ENCODE assay signal across 8 cellular contexts in the genomic region with DNA sequence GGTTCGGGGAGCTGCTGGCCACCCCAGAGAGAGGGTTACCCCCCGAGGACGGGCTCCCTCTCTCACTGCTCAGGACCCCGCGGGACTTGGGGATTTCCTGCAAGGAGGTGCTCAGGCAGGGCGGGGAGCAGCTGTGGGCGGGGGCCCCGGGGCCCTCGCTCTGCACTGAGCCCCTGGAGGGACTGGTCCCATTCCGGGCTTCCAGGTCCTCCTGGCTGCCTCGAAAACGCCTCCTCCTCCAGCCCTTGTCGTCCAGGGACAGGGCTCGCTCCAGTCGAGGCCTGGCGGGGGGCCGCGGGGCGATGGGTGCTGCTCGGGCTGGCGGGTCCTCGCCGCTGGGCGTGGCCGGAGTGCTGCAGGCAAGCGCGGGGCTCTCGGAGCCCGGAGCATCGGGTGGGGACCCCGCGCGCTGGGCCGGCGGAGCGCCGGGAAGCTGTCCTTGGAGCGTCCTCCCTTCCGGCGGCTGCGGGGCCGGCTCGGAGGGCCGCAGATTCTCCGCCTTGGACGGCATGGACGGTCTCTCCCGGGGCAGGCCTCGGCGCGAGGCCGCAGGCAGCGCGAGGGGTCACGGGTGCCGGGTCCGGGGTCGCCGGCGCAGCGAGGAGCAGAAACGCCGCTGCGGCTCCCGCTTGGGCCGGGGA. TPM values are rescaled to one million over a fixed set of nuclear protein-coding genes. Genes with fewer than 3 reads are reported as not detected.
A peak's percentile ranks its signal among the peaks of the same experiment; 100 is the strongest.
DNase-seq lines count a peak whose midpoint lies in the region; ATAC-seq and TF ChIP-seq lines count a peak whose summit lies in the region.

No MANE protein-coding gene starts in this region.

- H3K9me3 Mint-ChIP-seq in CD4-positive, alpha-beta T cell, result no peaks in the 10 kb centered on the region

- CTCF ChIA-PET in CD4-positive, alpha-beta T cell (lab: Charles Lee), result no interaction called here

- H3K9ac ChIP-seq in colonic mucosa (ENCODE audit: low read depth in 2 of 2, low read length in 2 of 2), result peak overlapping the region; percentile 73 to 90

- POLR2A ChIA-PET in CD4-positive, alpha-beta T cell (lab: Charles Lee), result interaction anchor here (0.9 to 1.8 kb wide), 3 partner anchors 29 to 45 kb away, joined by 3 to 6 read pairs (median 4); no protein-coding TSS in a partner anchor

- H3K36me3 Mint-ChIP-seq in CD4-positive, alpha-beta T cell (ENCODE audit: low read depth), result peaks cover 45% of the 10 kb centered on the region

- no peaks in the 10 kb centered on the region for H3K27me3 Mint-ChIP-seq in CD4-positive, alpha-beta T cell

- WGBS in lung, 2 donors, result 0% methylated on average over 37 to 66 of the region's 66 CpGs

- H3K27me3 ChIP-seq in CD4-positive, alpha-beta T cell (ENCODE audit: control insufficient read depth, insufficient read depth, low read length), result no peaks in the 10 kb centered on the region
- no peaks in the 10 kb centered on the region for H3K27me3 ChIP-seq in colonic mucosa
- no peaks in the 10 kb centered on the region for H3K27me3 ChIP-seq in lung (ENCODE audit: control insufficient read depth, insufficient read depth)

- H3K36me3 ChIP-seq in colonic mucosa, result peaks cover 15% of the 10 kb centered on the region
- H3K36me3 ChIP-seq in lung (ENCODE audit: control insufficient read depth in 2 of 2, insufficient read depth in 2 of 2, low read length in 2 of 2), result peaks cover 5 to 34% of the 10 kb centered on the region in 2 donors

- H3K4me1 ChIP-seq in colonic mucosa (peaks cover 11% of the 10 kb centered on the region), lung (ENCODE audit: control insufficient read depth in 2 of 2, insufficient read depth in 2 of 2, low read length in 2 of 2) (peaks cover 4 to 11% of the 10 kb centered on the region in 2 donors)

- H3K4me1 Mint-ChIP-seq in CD4-positive, alpha-beta T cell (ENCODE audit: low read depth), result peaks cover 21% of the 10 kb centered on the region

- peak overlapping the region; percentile 97 for H3K4me3 Mint-ChIP-seq in CD4-positive, alpha-beta T cell

- no peaks in the 10 kb centered on the region for H3K9me3 ChIP-seq in CD4-positive, alpha-beta T cell (ENCODE audit: control insufficient read depth, low read length)
- H3K9me3 ChIP-seq in colonic mucosa, result no peaks in the 10 kb centered on the region
- H3K9me3 ChIP-seq in lung (ENCODE audit: control insufficient read depth in 2 of 2, insufficient read depth in 1 of 2, low read length in 1 of 2), result no peaks in the 10 kb centered on the region

- peak in 9 of 10 experiments; percentile 20 to 55 (median 35) for DNase-seq in CD4-positive, alpha-beta T cell
- DNase-seq in HK-2 (ENCODE audit: unreplicated experiment), result peak; percentile 64
- peak; percentile 62 for DNase-seq in activated CD4-positive, CD25-positive, alpha-beta regulatory T cell treated with anti-CD3 and anti-CD28 coated beads, Interleukin-2, amount 50 U/mL, for 72 hours
- peak; percentile 37 for DNase-seq in colonic mucosa
- DNase-seq in lung (ENCODE audit: low spot score), result no peak
- DNase-seq in stimulated activated CD8-positive, alpha-beta memory T cell treated with anti-CD3 and anti-CD28 coated beads, Interleukin-15, amount 100 ng/mL, for 4 hours (ENCODE audit: low read depth in 2 of 2), result peak; percentile 27 to 33
- no peak for DNase-seq in NCI-H1694 treated with DMSO at 0.1 percent for 48 hours (lab: John Stamatoyannopoulos, UW)

- H3K4me3 ChIP-seq in colonic mucosa (peak overlapping the region; percentile 97), lung (peak overlapping the region; percentile 78)

- H3K27ac ChIP-seq in CD4-positive, alpha-beta T cell (ENCODE audit: low read depth, low read length), result peak overlapping the region; percentile 29
- H3K27ac ChIP-seq in colonic mucosa, result peak overlapping the region; percentile 47
- H3K27ac ChIP-seq in lung (ENCODE audit: low read depth in 1 of 2, low read length in 1 of 2), result peak overlapping the region; percentile 55 to 78

- TF ChIP-seq CTCF in CD4-positive, alpha-beta T cell (IDR thresholded peaks at IDR 0.05), result no peak
- no peak for TF ChIP-seq CTCF in colonic mucosa (IDR thresholded peaks at IDR 0.05)
- TF ChIP-seq CTCF in lung (IDR thresholded peaks at IDR 0.05; ENCODE audit: control extremely low read depth, extremely low read depth), result no peak

- peak; percentile 73 for ATAC-seq in CD4-positive, alpha-beta T cell (ENCODE audit: poor library complexity)
- peak; percentile 37 for ATAC-seq in GM19452 (IDR thresholded peaks at IDR 0.05; ENCODE audit: unreplicated experiment)
- ATAC-seq in lung (ENCODE audit: insufficient read depth, low FRiP score), result peak; percentile 9

- no peak overlapping the region for H3K27ac Mint-ChIP-seq in CD4-positive, alpha-beta T cell

- intact Hi-C loops in CD4-positive, alpha-beta T cell (cut with DNase I, micrococcal nuclease), result loop anchor here in 1 of 2 experiments (2.0 kb wide), 3 partner anchors 28 to 76 kb away; partner anchors contain the start of genes DNLZ, ENTR1, PMPCA and SNAPC4
- intact Hi-C loops in colonic mucosa (cut with DNase I), result no loop called here

RNA-seq across cellular contexts. Expression of gene INPP5E, which starts 0.6 kb away (rescaled TPM):
- 10 to 100 TPM; 17.2 to 19.4 TPM for total RNA-seq in CD4-positive, alpha-beta T cell
- total RNA-seq in colonic mucosa (10 to 100 TPM in 1 of 2 donors, 1 to 10 TPM in 1; 8.3 to 12.1 TPM), lung (10 to 100 TPM in 1 of 2 donors, 1 to 10 TPM in 1; 8.4 to 18.4 TPM)
- 1 to 10 TPM; 7.2 to 8.7 TPM for polyA plus RNA-seq in lung

RNA-seq across cellular contexts. Expression of gene PMPCA, which starts 28.6 kb away (rescaled TPM):
- 100 to 1,000 TPM; 107 to 109 TPM for total RNA-seq in CD4-positive, alpha-beta T cell
- total RNA-seq in colonic mucosa (10 to 100 TPM; 56.1 to 60.9 TPM), lung (10 to 100 TPM; 26.5 to 44.0 TPM)
- 10 to 100 TPM; 36.9 to 46.7 TPM for polyA plus RNA-seq in lung

RNA-seq across cellular contexts. Expression of gene ENTR1, which starts 28.6 kb away (rescaled TPM):
- total RNA-seq in CD4-positive, alpha-beta T cell, result 10 to 100 TPM; 37.7 to 43.2 TPM
- total RNA-seq in colonic mucosa (10 to 100 TPM; 24.5 to 48.4 TPM), lung (10 to 100 TPM; 25.5 to 48.4 TPM)
- polyA plus RNA-seq in lung, result 10 to 100 TPM; 30.8 to 44.6 TPM

RNA-seq across cellular contexts. Expression of gene SNAPC4, which starts 39.1 kb away (rescaled TPM):
- 1 to 10 TPM; 7.7 to 8.0 TPM for total RNA-seq in CD4-positive, alpha-beta T cell
- 1 to 10 TPM; 6.0 to 9.7 TPM for total RNA-seq in colonic mucosa
- 10 to 100 TPM; 12.3 to 12.4 TPM for total RNA-seq in lung
- polyA plus RNA-seq in lung, result 1 to 10 TPM; 6.8 to 7.3 TPM

RNA-seq across cellular contexts. Expression of gene SEC16A, which starts 43.8 kb away (rescaled TPM):
- 10 to 100 TPM; 73.0 to 75.0 TPM for total RNA-seq in CD4-positive, alpha-beta T cell
- 100 to 1,000 TPM in 1 of 2 donors, 10 to 100 TPM in 1; 66.2 to 104 TPM for total RNA-seq in colonic mucosa
- 10 to 100 TPM; 44.3 to 78.8 TPM for total RNA-seq in lung
- 10 to 100 TPM; 44.2 to 49.1 TPM for polyA plus RNA-seq in lung

Comparison
In these comparisons a context has a peak if more than half of its experiments do, and no peak if none do; other contexts are left out.
1. ATAC-seq: peak in every context shown above with its lines; median percentile 73 in CD4-positive, alpha-beta T cell; 37 in GM19452; 9 in lung.
2. DNase-seq: peak in CD4-positive, alpha-beta T cell (9 of 10), HK-2 (single experiment), activated CD4-positive, CD25-positive, alpha-beta regulatory T cell treated with anti-CD3 and anti-CD28 coated beads, Interleukin-2, amount 50 U/mL, for 72 hours (single experiment), colonic mucosa (single experiment) and stimulated activated CD8-positive, alpha-beta memory T cell treated with anti-CD3 and anti-CD28 coated beads, Interleukin-15, amount 100 ng/mL, for 4 hours (2 of 2); none in lung (single experiment) and NCI-H1694 treated with DMSO at 0.1 percent for 48 hours (single experiment).
3. Peak in every context shown above with its lines, with median percentiles within 50 percentile points of each other: H3K27ac ChIP-seq.